ENCODE assay signal across 17 cellular contexts in the genomic region with DNA sequence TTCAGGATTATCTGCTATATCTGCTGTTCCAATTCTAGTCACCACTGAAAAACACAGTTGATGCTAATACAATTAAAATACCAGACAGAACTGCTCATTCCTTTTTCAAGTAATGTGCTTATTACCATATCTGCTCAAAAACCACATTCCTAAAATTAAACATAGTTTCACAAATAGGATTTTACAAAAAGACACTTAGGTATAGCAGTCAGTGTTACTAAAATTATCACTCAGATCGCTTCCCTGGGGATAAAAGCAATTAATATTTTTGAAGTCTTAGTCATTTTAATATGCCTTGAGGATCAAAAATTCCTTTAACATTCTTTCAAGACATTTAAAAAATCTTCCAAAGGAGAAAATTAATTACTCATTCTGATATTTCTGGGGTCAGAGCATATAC.
"Had no signal": no experiment of that assay in that cellular context is flagged by ENCODE, and none has a peak within 500 bp of the region (broad histone marks: within the 10 kb centered on the region; RNA-seq: fewer than 3 reads in every experiment).

No MANE protein-coding gene starts in this region.

- H3K27ac ChIP-seq: dorsolateral prefrontal cortex, ovary had no signal

- H3K27me3 ChIP-seq: dorsolateral prefrontal cortex, ovary had no signal

- H3K4me3 ChIP-seq: dorsolateral prefrontal cortex, lung, ovary had no signal

- DNase-seq: activated CD4-positive, alpha-beta T cell treated with anti-CD3 and anti-CD28 coated beads, Interleukin-2, amount 50 U/mL, for 4 hours; activated CD4-positive, CD25-positive, alpha-beta regulatory T cell treated with anti-CD3 and anti-CD28 coated beads, Interleukin-2, amount 50 U/mL, for 72 hours; activated naive CD4-positive, alpha-beta T cell treated with Interleukin-2 at 50 U/mL for 16 hours; activated T-cell treated with anti-CD3 and anti-CD28 coated beads for 4 hours; aorta; dorsolateral prefrontal cortex; endodermal cell; erythroblast; left colon; midbrain; ovary; stimulated activated CD4-positive, alpha-beta T cell treated with anti-CD3 and anti-CD28 coated beads, Interleukin-2, amount 100 ng/mL, for 24 hours; T1000 had no signal

- H3K36me3 ChIP-seq: ovary had no signal

- ATAC-seq: activated T-helper 17 cell treated with anti-CD3 and anti-CD28 coated beads, Interleukin-2, amount 50 U/mL, for 72 hours; left colon; sciatic nerve; stimulated activated effector memory CD8-positive, alpha-beta T cell treated with anti-CD3 and anti-CD28 coated beads, Interleukin-12 subunit alpha, Interleukin-12 subunit beta, amount 100 ng/mL, for 72 hours had no signal

- H3K9me3 ChIP-seq: ovary had no signal
